ENCODE assay signal across 1 cellular context in the genomic region with DNA sequence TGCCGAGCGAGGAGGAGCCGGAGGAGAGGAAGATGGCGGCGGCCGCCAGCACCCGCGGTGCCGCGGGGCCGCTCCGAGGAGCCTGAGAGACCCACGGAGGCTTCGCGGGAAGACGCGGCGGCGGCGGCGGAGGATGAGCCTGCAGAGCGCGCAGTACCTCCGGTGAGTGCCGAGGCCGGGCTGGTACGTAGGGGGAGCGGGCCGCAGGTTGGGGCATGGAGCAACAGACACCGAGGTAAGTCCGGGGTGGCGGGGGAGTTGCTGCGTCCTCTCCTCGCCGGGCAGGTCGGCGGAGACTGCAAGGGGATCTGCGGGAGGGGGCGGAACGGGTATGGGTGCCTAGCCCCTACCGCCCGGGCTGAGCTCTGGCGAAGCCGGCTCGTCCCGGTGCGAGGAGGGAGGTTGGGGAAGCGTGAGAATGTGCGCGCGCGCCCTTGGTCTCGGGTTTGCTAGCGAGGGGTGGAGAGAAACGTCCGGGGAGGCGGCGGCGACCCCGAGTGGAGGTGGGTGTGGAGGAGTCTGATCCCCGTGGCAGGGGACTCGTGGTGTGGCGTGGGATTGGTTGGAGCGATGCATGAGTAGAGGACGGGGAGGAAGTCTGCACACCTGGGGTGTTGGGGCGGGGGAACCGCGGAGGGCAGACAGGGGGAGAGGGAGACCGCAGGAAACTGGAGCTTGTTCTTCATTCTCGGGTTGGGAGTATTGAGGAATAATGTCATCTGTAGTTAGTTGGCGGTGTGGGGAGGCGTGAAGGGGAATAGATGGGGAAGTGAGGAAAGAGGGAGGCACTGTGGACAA.
A peak's percentile ranks its signal among the peaks of the same experiment; 100 is the strongest.
TF ChIP-seq lines count a peak whose summit lies in the region.

A gene with protein sequence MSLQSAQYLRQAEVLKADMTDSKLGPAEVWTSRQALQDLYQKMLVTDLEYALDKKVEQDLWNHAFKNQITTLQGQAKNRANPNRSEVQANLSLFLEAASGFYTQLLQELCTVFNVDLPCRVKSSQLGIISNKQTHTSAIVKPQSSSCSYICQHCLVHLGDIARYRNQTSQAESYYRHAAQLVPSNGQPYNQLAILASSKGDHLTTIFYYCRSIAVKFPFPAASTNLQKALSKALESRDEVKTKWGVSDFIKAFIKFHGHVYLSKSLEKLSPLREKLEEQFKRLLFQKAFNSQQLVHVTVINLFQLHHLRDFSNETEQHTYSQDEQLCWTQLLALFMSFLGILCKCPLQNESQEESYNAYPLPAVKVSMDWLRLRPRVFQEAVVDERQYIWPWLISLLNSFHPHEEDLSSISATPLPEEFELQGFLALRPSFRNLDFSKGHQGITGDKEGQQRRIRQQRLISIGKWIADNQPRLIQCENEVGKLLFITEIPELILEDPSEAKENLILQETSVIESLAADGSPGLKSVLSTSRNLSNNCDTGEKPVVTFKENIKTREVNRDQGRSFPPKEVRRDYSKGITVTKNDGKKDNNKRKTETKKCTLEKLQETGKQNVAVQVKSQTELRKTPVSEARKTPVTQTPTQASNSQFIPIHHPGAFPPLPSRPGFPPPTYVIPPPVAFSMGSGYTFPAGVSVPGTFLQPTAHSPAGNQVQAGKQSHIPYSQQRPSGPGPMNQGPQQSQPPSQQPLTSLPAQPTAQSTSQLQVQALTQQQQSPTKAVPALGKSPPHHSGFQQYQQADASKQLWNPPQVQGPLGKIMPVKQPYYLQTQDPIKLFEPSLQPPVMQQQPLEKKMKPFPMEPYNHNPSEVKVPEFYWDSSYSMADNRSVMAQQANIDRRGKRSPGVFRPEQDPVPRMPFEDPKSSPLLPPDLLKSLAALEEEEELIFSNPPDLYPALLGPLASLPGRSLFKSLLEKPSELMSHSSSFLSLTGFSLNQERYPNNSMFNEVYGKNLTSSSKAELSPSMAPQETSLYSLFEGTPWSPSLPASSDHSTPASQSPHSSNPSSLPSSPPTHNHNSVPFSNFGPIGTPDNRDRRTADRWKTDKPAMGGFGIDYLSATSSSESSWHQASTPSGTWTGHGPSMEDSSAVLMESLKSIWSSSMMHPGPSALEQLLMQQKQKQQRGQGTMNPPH (plus strand): TSS at position 12 of the 798 bp plus-strand sequence. CDS start 122 bp downstream, at position 134.

TF ChIP-seq in HepG2, 621 proteins besides CTCF, POLR2A, EP300 and RAD21 (continued from another document):
- TF ChIP-seq, protein P1, sequence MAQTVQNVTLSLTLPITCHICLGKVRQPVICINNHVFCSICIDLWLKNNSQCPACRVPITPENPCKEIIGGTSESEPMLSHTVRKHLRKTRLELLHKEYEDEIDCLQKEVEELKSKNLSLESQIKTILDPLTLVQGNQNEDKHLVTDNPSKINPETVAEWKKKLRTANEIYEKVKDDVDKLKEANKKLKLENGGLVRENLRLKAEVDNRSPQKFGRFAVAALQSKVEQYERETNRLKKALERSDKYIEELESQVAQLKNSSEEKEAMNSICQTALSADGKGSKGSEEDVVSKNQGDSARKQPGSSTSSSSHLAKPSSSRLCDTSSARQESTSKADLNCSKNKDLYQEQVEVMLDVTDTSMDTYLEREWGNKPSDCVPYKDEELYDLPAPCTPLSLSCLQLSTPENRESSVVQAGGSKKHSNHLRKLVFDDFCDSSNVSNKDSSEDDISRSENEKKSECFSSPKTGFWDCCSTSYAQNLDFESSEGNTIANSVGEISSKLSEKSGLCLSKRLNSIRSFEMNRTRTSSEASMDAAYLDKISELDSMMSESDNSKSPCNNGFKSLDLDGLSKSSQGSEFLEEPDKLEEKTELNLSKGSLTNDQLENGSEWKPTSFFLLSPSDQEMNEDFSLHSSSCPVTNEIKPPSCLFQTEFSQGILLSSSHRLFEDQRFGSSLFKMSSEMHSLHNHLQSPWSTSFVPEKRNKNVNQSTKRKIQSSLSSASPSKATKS (CRISPR knock-in tag; IDR thresholded peaks at IDR 0.05) = 0 out of 2 replicates have a peak, but pooled peaks have one; percentile 39
